20 cellular contexts compared by ENCODE assay signal in genomic region chr5:57492632-57493031, GRCh38. TPM values are rescaled to one million over a fixed set of nuclear protein-coding genes. Genes with fewer than 3 reads are reported as not detected.
A peak's percentile ranks its signal among the peaks of the same experiment; 100 is the strongest.
DNase-seq lines count a peak whose midpoint lies in the region; ATAC-seq and TF ChIP-seq lines count a peak whose summit lies in the region.
"Had no signal": no experiment of that assay in that cellular context is flagged by ENCODE, and none has a peak within 500 bp of the region (broad histone marks: within the 10 kb centered on the region; RNA-seq: fewer than 3 reads in every experiment).

No MANE protein-coding gene starts in this region.

- no peak overlapping the region for H3K4me2 ChIP-seq in DND-41 (ENCODE audit: insufficient read depth, low read length)

- CTCF ChIA-PET in Panc1 (lab: Charles Lee): no interaction called here

- H3K9me3 Mint-ChIP-seq in activated CD4-positive, alpha-beta T cell treated with anti-CD3 and anti-CD28 coated beads, Interleukin-2, amount 10 ng/mL, durations not matched to agents 24 days and 14 days: no peaks in the 10 kb centered on the region

- H3K27ac ChIP-seq in DND-41 (ENCODE audit: low read length) (peak overlapping the region; percentile 98), Panc1 (ENCODE audit: low read length) (peak overlapping the region; percentile 56; the same call in 1 of the 2 replicates)
- H3K27ac ChIP-seq: C4-2B had no signal

- intact Hi-C loops in Panc1 (cut with micrococcal nuclease; ENCODE audit: unreplicated experiment): loop anchor here (10.0 kb wide), 1 partner anchor 692 kb away; no protein-coding TSS in a partner anchor
- intact Hi-C loops in activated CD4-positive, alpha-beta T cell treated with anti-CD3 and anti-CD28 coated beads, Interleukin-2, amount 10 ng/mL, durations not matched to agents 24 days and 14 days (cut with micrococcal nuclease): no loop called here

- peaks cover 31% of the 10 kb centered on the region for H3K4me1 Mint-ChIP-seq in activated CD4-positive, alpha-beta T cell treated with anti-CD3 and anti-CD28 coated beads, Interleukin-2, amount 10 ng/mL, durations not matched to agents 24 days and 14 days

- H3K27me3 ChIP-seq in DND-41 (ENCODE audit: insufficient read depth, low read length, poor library complexity): no peaks in the 10 kb centered on the region
- H3K27me3 ChIP-seq in Panc1 (ENCODE audit: control insufficient read depth, insufficient read depth, low read length): no peaks in the 10 kb centered on the region

- H3K9ac ChIP-seq in DND-41 (ENCODE audit: low read depth, low read length): no peak overlapping the region

- no peaks in the 10 kb centered on the region for H3K27me3 Mint-ChIP-seq in activated CD4-positive, alpha-beta T cell treated with anti-CD3 and anti-CD28 coated beads, Interleukin-2, amount 10 ng/mL, durations not matched to agents 24 days and 14 days

- H3K4me1 ChIP-seq in DND-41 (ENCODE audit: insufficient read depth, low read length): peaks cover 58% of the 10 kb centered on the region
- H3K4me1 ChIP-seq in Panc1 (ENCODE audit: control insufficient read depth, insufficient read depth, low read length): peaks cover 14% of the 10 kb centered on the region; the same call in 1 of the 2 replicates

- no peak overlapping the region for H3K27ac Mint-ChIP-seq in activated CD4-positive, alpha-beta T cell treated with anti-CD3 and anti-CD28 coated beads, Interleukin-2, amount 10 ng/mL, durations not matched to agents 24 days and 14 days

- TF ChIP-seq CTCF in DND-41 (IDR thresholded peaks at IDR 0.05; ENCODE audit: borderline replicate concordance, extremely low read depth, low read length, poor library complexity, severe bottlenecking) (no peak), Panc1 (IDR thresholded peaks at IDR 0.05) (no peak)

- H3K36me3 ChIP-seq in DND-41 (ENCODE audit: insufficient read depth, low read length) (no peaks in the 10 kb centered on the region), Panc1 (ENCODE audit: control insufficient read depth, insufficient read depth, low read length) (no peaks in the 10 kb centered on the region)

- no TSS peak for BruUV-seq in Panc1 (replicated peaks; lab: Mats Ljungman, UMichigan)

- no peak for DNase-seq in DND-41
- no peak for DNase-seq in Panc1 (ENCODE audit: low read depth, low spot score)
- DNase-seq in dermis blood vessel endothelial cell: peak; percentile 48
- DNase-seq in stromal cell of bone marrow (ENCODE audit: low read depth): peak; percentile 21
- DNase-seq in nucleus accumbens (lab: John Stamatoyannopoulos, UW): no peak
- no peak for DNase-seq in activated CD4-positive, alpha-beta T cell treated with anti-CD3 and anti-CD28 coated beads, Interleukin-2, amount 10 ng/mL, durations not matched to agents 24 days and 14 days
- DNase-seq: ACHN, DMS79, H7, Kasumi-1, NCI-H1105, NCI-H2081 treated with DMSO at 0.1 percent for 48 hours, NCI-H2227 treated with DMSO at 0.1 percent for 48 hours, NCI-H510A treated with DMSO at 0.1 percent for 48 hours, NCI-H82, RPMI8226, SIG-M5 had no signal

- H2AFZ ChIP-seq in DND-41 (ENCODE audit: low read depth, low read length): no peak overlapping the region

- H3K36me3 Mint-ChIP-seq in activated CD4-positive, alpha-beta T cell treated with anti-CD3 and anti-CD28 coated beads, Interleukin-2, amount 10 ng/mL, durations not matched to agents 24 days and 14 days (ENCODE audit: low read depth): no peaks in the 10 kb centered on the region

- H3K4me3 ChIP-seq in DND-41 (ENCODE audit: low read depth in 1 of 2, low read length in 2 of 2): no peak overlapping the region
- H3K4me3 ChIP-seq in Panc1 (ENCODE audit: low read depth in 2 of 2, low read length in 2 of 2): no peak overlapping the region

- no peaks in the 10 kb centered on the region for H4K20me1 ChIP-seq in DND-41 (ENCODE audit: insufficient read depth, low read length)

- H3K4me3 Mint-ChIP-seq in activated CD4-positive, alpha-beta T cell treated with anti-CD3 and anti-CD28 coated beads, Interleukin-2, amount 10 ng/mL, durations not matched to agents 24 days and 14 days: no peak overlapping the region

- H3K9me3 ChIP-seq in DND-41 (ENCODE audit: insufficient read depth, low read length, severe bottlenecking) (no peaks in the 10 kb centered on the region), Panc1 (ENCODE audit: control insufficient read depth, insufficient read depth, low read depth, low read length) (no peaks in the 10 kb centered on the region)

- in situ Hi-C loops in Panc1 (cut with HindIII; ENCODE audit: low pct_unique_long_range_greater_than_20kb, low sequenced_read_pairs): loop anchor here (25.0 kb wide), 1 partner anchor 970 kb away; the partner anchor contains the start of gene PLK2

- POLR2A ChIA-PET in Panc1 (lab: Charles Lee): no interaction called here

- ATAC-seq in DND-41 (ENCODE audit: insufficient read depth, low read depth): no peak
- ATAC-seq in Panc1: no peak
- no peak for ATAC-seq in GM18861 (IDR thresholded peaks at IDR 0.05; ENCODE audit: unreplicated experiment)

- no peaks in the 10 kb centered on the region for H3K79me2 ChIP-seq in DND-41 (ENCODE audit: insufficient read depth, low read length)

RNA-seq across cellular contexts. Expression of gene ACTBL2, which starts 10.0 kb away (rescaled TPM):
- total RNA-seq in Panc1 (2021; ENCODE audit: unreplicated experiment): not detected
- not detected for polyA plus RNA-seq in Panc1 (2012; ENCODE audit: insufficient read length)
- 0.05 and 0.17 TPM in 2 replicates for total RNA-seq in dermis blood vessel endothelial cell
- total RNA-seq in activated CD4-positive, alpha-beta T cell treated with anti-CD3 and anti-CD28 coated beads, Interleukin-2, amount 10 ng/mL, durations not matched to agents 24 days and 14 days: not detected in 2 replicates
- total RNA-seq: G401, H7 had no signal

Comparison
In these comparisons a context has a peak if more than half of its experiments do, and no peak if none do; other contexts are left out.
1. DNase-seq: peak in dermis blood vessel endothelial cell (single experiment) and stromal cell of bone marrow (single experiment); none in DND-41 (single experiment), Panc1 (single experiment), nucleus accumbens (0 of 56) and activated CD4-positive, alpha-beta T cell treated with anti-CD3 and anti-CD28 coated beads, Interleukin-2, amount 10 ng/mL, durations not matched to agents 24 days and 14 days (single experiment).